ENCODE assay signal across 12 cellular contexts in the genomic region with DNA sequence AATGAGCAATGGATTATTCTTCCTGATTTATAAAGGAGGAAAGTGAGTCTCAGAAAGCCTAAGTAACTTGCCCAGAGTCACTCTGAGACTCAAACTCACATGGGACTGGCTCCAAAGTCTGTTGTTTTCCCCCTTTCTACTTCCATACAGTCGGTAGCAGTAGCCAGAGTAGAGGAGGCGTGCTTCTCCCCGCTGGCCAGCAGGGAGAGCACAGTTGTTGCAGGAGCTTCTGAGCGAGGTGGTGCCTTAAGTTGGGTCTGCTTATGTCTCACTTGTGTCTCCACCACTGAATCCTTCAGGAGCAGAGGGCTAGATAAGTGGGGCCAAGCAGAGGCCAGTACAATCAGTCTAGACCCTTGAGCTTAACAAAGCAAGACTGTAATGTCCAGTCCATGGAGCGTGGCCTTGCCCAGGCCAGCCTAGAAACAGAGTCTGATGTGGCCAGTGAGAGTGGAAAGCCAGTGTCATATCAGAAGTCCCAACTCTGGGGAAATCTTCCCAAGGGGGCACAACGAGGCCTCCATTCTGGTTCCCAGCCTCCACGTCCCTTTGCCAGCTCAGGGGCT.
A peak's percentile ranks its signal among the peaks of the same experiment; 100 is the strongest.
DNase-seq lines count a peak whose midpoint lies in the region; ATAC-seq and TF ChIP-seq lines count a peak whose summit lies in the region.
"Had no signal": no experiment of that assay in that cellular context is flagged by ENCODE, and none has a peak within 500 bp of the region (broad histone marks: within the 10 kb centered on the region; RNA-seq: fewer than 3 reads in every experiment).

No MANE protein-coding gene starts in this region.

- H3K4me3 ChIP-seq in fibroblast of mammary gland (ENCODE audit: control insufficient read depth, low read depth, low read length) (no peak overlapping the region), sigmoid colon (no peak overlapping the region)
- H3K4me3 ChIP-seq: PC-9 had no signal

- intact Hi-C loops in sigmoid colon (cut with DNase I), result no loop called here
- intact Hi-C loops in CD4-positive, alpha-beta T cell (cut with DNase I, micrococcal nuclease), result no loop called here

- no peaks in the 10 kb centered on the region for H3K36me3 Mint-ChIP-seq in CD4-positive, alpha-beta T cell (ENCODE audit: low read depth)
- H3K36me3 Mint-ChIP-seq: CD4-positive, CD25-positive, alpha-beta regulatory T cell; naive thymus-derived CD4-positive, alpha-beta T cell had no signal

- WGBS in sigmoid colon, 2 donors, result 63 to 66% methylated on average over 7 of the region's 7 CpGs

- peaks cover 5% of the 10 kb centered on the region for H3K27me3 Mint-ChIP-seq in CD4-positive, alpha-beta T cell
- H3K27me3 Mint-ChIP-seq: CD4-positive, CD25-positive, alpha-beta regulatory T cell had no signal

- H3K9me3 Mint-ChIP-seq in CD4-positive, alpha-beta T cell, result no peaks in the 10 kb centered on the region
- H3K9me3 Mint-ChIP-seq: CD4-positive, CD25-positive, alpha-beta regulatory T cell; naive thymus-derived CD4-positive, alpha-beta T cell had no signal

- TF ChIP-seq POLR2A in sigmoid colon (IDR thresholded peaks at IDR 0.05), result no peak

- no peak overlapping the region for H3K27ac Mint-ChIP-seq in CD4-positive, alpha-beta T cell
- H3K27ac Mint-ChIP-seq: naive thymus-derived CD4-positive, alpha-beta T cell had no signal

- H3K27ac ChIP-seq in sigmoid colon, result no peak overlapping the region
- H3K27ac ChIP-seq in CD4-positive, alpha-beta T cell (ENCODE audit: low read depth, low read length), result no peak overlapping the region
- H3K27ac ChIP-seq: PC-9 had no signal

- POLR2A ChIA-PET in CD4-positive, alpha-beta T cell (lab: Charles Lee), result no interaction called here

- H3K4me3 Mint-ChIP-seq in CD4-positive, alpha-beta T cell, result no peak overlapping the region
- H3K4me3 Mint-ChIP-seq: CD4-positive, CD25-positive, alpha-beta regulatory T cell; naive thymus-derived CD4-positive, alpha-beta T cell had no signal

- no peaks in the 10 kb centered on the region for H3K4me1 Mint-ChIP-seq in CD4-positive, alpha-beta T cell (ENCODE audit: low read depth)
- H3K4me1 Mint-ChIP-seq: CD4-positive, CD25-positive, alpha-beta regulatory T cell; naive thymus-derived CD4-positive, alpha-beta T cell had no signal

- CTCF ChIA-PET in CD4-positive, alpha-beta T cell (lab: Charles Lee), result no interaction called here

- H3K36me3 ChIP-seq in sigmoid colon, result no peaks in the 10 kb centered on the region

- H3K4me1 ChIP-seq in sigmoid colon, result peaks cover 0 to under 1% (median 0%) of the 10 kb centered on the region in 4 donors

- ATAC-seq in CD4-positive, alpha-beta T cell (ENCODE audit: poor library complexity), result no peak
- ATAC-seq in activated CD4-positive, CD25-positive, alpha-beta regulatory T cell treated with anti-CD3 and anti-CD28 coated beads, Interleukin-2, amount 50 U/mL, for 24 hours, result no peak
- ATAC-seq: naive thymus-derived CD4-positive, alpha-beta T cell had no signal

- TF ChIP-seq CTCF in fibroblast of mammary gland (conservative IDR thresholded peaks at IDR 0.05; ENCODE audit: control insufficient read depth, insufficient read depth, low read depth, low read length), result peak; percentile 46
- peak in 3 of 4 experiments; percentile 9 to 18 (median 12) for TF ChIP-seq CTCF in sigmoid colon (IDR thresholded peaks at IDR 0.05)
- TF ChIP-seq CTCF in CD4-positive, alpha-beta T cell (IDR thresholded peaks at IDR 0.05), result no peak

- no peak for TF ChIP-seq EP300 in sigmoid colon (IDR thresholded peaks at IDR 0.05)

- no peaks in the 10 kb centered on the region for H3K27me3 ChIP-seq in sigmoid colon
- no peaks in the 10 kb centered on the region for H3K27me3 ChIP-seq in CD4-positive, alpha-beta T cell (ENCODE audit: control insufficient read depth, insufficient read depth, low read length)

- DNase-seq in NCI-H82 (lab: John Stamatoyannopoulos, UW) (peak; percentile 60), NCI-H82 treated with DMSO at 0.1 percent for 48 hours (lab: John Stamatoyannopoulos, UW; ENCODE audit: unreplicated experiment) (no peak), NCI-H510A treated with DMSO at 0.1 percent for 48 hours (lab: John Stamatoyannopoulos, UW) (peak; percentile 20), fibroblast of mammary gland (ENCODE audit: low read depth) (peak; percentile 28), sigmoid colon (no peak)
- no peak for DNase-seq in central memory CD4-positive, alpha-beta T cell
- no peak for DNase-seq in CD4-positive, alpha-beta T cell
- DNase-seq: activated CD8-positive, alpha-beta memory T cell treated with anti-CD3 and anti-CD28 coated beads, Interleukin-2, amount 50 U/mL, for 4 hours; CD4-positive, CD25-positive, alpha-beta regulatory T cell; naive thymus-derived CD4-positive, alpha-beta T cell; PC-9 had no signal

- no peaks in the 10 kb centered on the region for H3K9me3 ChIP-seq in sigmoid colon
- H3K9me3 ChIP-seq in CD4-positive, alpha-beta T cell (ENCODE audit: control insufficient read depth, low read length), result no peaks in the 10 kb centered on the region

Comparison
In these comparisons a context has a peak if more than half of its experiments do, and no peak if none do; other contexts are left out.
1. DNase-seq: peak in NCI-H82 (single experiment), NCI-H510A treated with DMSO at 0.1 percent for 48 hours (single experiment) and fibroblast of mammary gland (single experiment); none in NCI-H82 treated with DMSO at 0.1 percent for 48 hours (single experiment), sigmoid colon (single experiment), central memory CD4-positive, alpha-beta T cell (single experiment) and CD4-positive, alpha-beta T cell (0 of 10).